Comparison of ENCODE assay signal across 8 cellular contexts in genomic region chr10:72692057-72692891, GRCh38. TPM values are rescaled to one million over a fixed set of nuclear protein-coding genes. Genes with fewer than 3 reads are reported as not detected.
DNase-seq lines count a peak whose midpoint lies in the region; ATAC-seq and TF ChIP-seq lines count a peak whose summit lies in the region.

Gene MCU, plus strand, starts transcription at chr10:72692143. Its CDS starts 9 bp downstream, at chr10:72692152.

- peak within 1 kb of the TSS; percentile 94 for H3K4me3 ChIP-seq in PC-9

- H3K36me3 Mint-ChIP-seq in natural killer cell = no peaks in the 10 kb centered on the region
- H3K36me3 Mint-ChIP-seq in stimulated activated naive B cell treated with anti-CD40 and anti-IgM and Interleukin-4, amounts not matched to agents 10 μg/mL and 1 μg/mL and 100 μg/mL, for 72 hours = no peaks in the 10 kb centered on the region

- H3K4me2 ChIP-seq in PC-9 = peak within 1 kb of the TSS; percentile 97

- peak within 1 kb of the TSS; percentile 86 for H3K4me3 Mint-ChIP-seq in natural killer cell
- peak within 1 kb of the TSS; percentile 89 to 90 for H3K4me3 Mint-ChIP-seq in stimulated activated naive B cell treated with anti-CD40 and anti-IgM and Interleukin-4, amounts not matched to agents 10 μg/mL and 1 μg/mL and 100 μg/mL, for 72 hours

- BruUV-seq in PC-9 (replicated peaks; lab: Mats Ljungman, UMichigan) = no TSS peak

- H3K9me3 Mint-ChIP-seq in natural killer cell = no peaks in the 10 kb centered on the region
- no peaks in the 10 kb centered on the region for H3K9me3 Mint-ChIP-seq in stimulated activated naive B cell treated with anti-CD40 and anti-IgM and Interleukin-4, amounts not matched to agents 10 μg/mL and 1 μg/mL and 100 μg/mL, for 72 hours

- intact Hi-C loops in PC-9 (cut with micrococcal nuclease; ENCODE audit: unreplicated experiment) (loop anchor here (2.0 to 10.0 kb wide), 3 partner anchors 67 to 373 kb away; no protein-coding TSS in a partner anchor), natural killer cell (cut with micrococcal nuclease) (loop anchor here (2.0 kb wide), 1 partner anchor 327 kb away; no protein-coding TSS in a partner anchor)

- DNase-seq in CD1c-positive myeloid dendritic cell (ENCODE audit: extremely low spot score) (peak; percentile 96), PC-9 (peak in 1 of 2 experiments; percentile 95), fibroblast of peridontal ligament (ENCODE audit: extremely low read depth) (peak; percentile 89), natural killer cell (peak; percentile 86)
- DNase-seq in activated T-helper 1 cell treated with anti-CD3 and anti-CD28 coated beads, Interleukin-2, amount 50 U/mL, for 16 hours (ENCODE audit: low read depth in 1 of 2, low spot score in 1 of 2) = peak; percentile 86 to 89
- DNase-seq in stimulated activated naive B cell treated with anti-CD40 and anti-IgM and Interleukin-4, amounts not matched to agents 10 μg/mL and 1 μg/mL and 100 μg/mL, for 72 hours = peak; percentile 87

- peaks cover 63% of the 10 kb centered on the region for H3K4me1 ChIP-seq in PC-9 (replicated peaks; ENCODE audit: insufficient read depth)

- H3K4me1 Mint-ChIP-seq in natural killer cell = peaks cover 26 to 28% of the 10 kb centered on the region in 2 donors
- H3K4me1 Mint-ChIP-seq in stimulated activated naive B cell treated with anti-CD40 and anti-IgM and Interleukin-4, amounts not matched to agents 10 μg/mL and 1 μg/mL and 100 μg/mL, for 72 hours = peaks cover 30 to 42% of the 10 kb centered on the region in 2 donors

- ATAC-seq in GM19395 (IDR thresholded peaks at IDR 0.05; ENCODE audit: unreplicated experiment) = peak; percentile 93
- ATAC-seq in HG03520 (IDR thresholded peaks at IDR 0.05; ENCODE audit: unreplicated experiment) = peak; percentile 77
- ATAC-seq in natural killer cell = peak; percentile 97 to 99 (median 97)
- ATAC-seq in stimulated activated naive B cell treated with anti-CD40 and anti-IgM and Interleukin-4, amounts not matched to agents 10 μg/mL and 1 μg/mL and 100 μg/mL, for 72 hours (replicated peaks) = peak; percentile 95 to 96

- H3K27ac ChIP-seq in PC-9 = peak within 1 kb of the TSS; percentile 32; the same call in 1 of the 2 replicates

- H3K27me3 ChIP-seq in PC-9 (ENCODE audit: insufficient read depth, low read depth) = no peaks in the 10 kb centered on the region

- H3K79me2 ChIP-seq in PC-9 (ENCODE audit: low read depth) = peaks cover 48% of the 10 kb centered on the region

- no peaks in the 10 kb centered on the region for H3K36me3 ChIP-seq in PC-9 (ENCODE audit: low read depth)

- H2AFZ ChIP-seq in PC-9 = peak within 1 kb of the TSS; percentile 92

- peaks cover 12% of the 10 kb centered on the region; the same call in 1 of the 2 replicates for H3F3A ChIP-seq in PC-9 (ENCODE audit: insufficient read depth, low read depth)

- POLR2A ChIA-PET in PC-9 (lab: Charles Lee; ENCODE audit: unreplicated experiment) = interaction anchor here (0.5 to 0.9 kb wide), 11 partner anchors 16 to 1440 kb away, joined by 3 to 35 read pairs (median 5); partner anchors contain the start of gene P4HA1

- H3K27ac Mint-ChIP-seq in natural killer cell = peak within 1 kb of the TSS; percentile 66 to 80
- H3K27ac Mint-ChIP-seq in stimulated activated naive B cell treated with anti-CD40 and anti-IgM and Interleukin-4, amounts not matched to agents 10 μg/mL and 1 μg/mL and 100 μg/mL, for 72 hours = peak within 1 kb of the TSS; percentile 53

- H3K9me2 ChIP-seq in PC-9 (ENCODE audit: insufficient read depth) = no peaks in the 10 kb centered on the region

- CTCF ChIA-PET in PC-9 (lab: Charles Lee) = interaction anchor here (0.9 to 1.3 kb wide), 3 partner anchors 16 to 142 kb away, joined by 3 to 4 read pairs (median 4); no protein-coding TSS in a partner anchor

- TF ChIP-seq CTCF in PC-9 (conservative IDR thresholded peaks at IDR 0.05) = no peak
- no peak for TF ChIP-seq CTCF in natural killer cell (IDR thresholded peaks at IDR 0.05)

- peaks cover 19% of the 10 kb centered on the region for H4K20me1 ChIP-seq in PC-9 (ENCODE audit: insufficient read depth)

- no peaks in the 10 kb centered on the region for H3K9me3 ChIP-seq in PC-9 (ENCODE audit: insufficient read depth, low read depth)

- H3K27me3 Mint-ChIP-seq in natural killer cell (ENCODE audit: low read depth in 2 of 2) = peaks cover 0 to 10% of the 10 kb centered on the region in 2 donors
- H3K27me3 Mint-ChIP-seq in stimulated activated naive B cell treated with anti-CD40 and anti-IgM and Interleukin-4, amounts not matched to agents 10 μg/mL and 1 μg/mL and 100 μg/mL, for 72 hours = no peaks in the 10 kb centered on the region

RNA-seq across cellular contexts. Expression of gene MCU, which starts in this region (rescaled TPM):
- total RNA-seq in PC-9 (2021) (59.5 and 61.9 TPM in 2 replicates), natural killer cell (10 to 100 TPM; 13.1 to 15.6 (median 14.1) TPM)
